13 cellular contexts compared by ENCODE assay signal in genomic region chr2:45974056-45974455, GRCh38.
DNase-seq lines count a peak whose midpoint lies in the region; ATAC-seq lines count a peak whose summit lies in the region.
"Had no signal": no experiment of that assay in that cellular context is flagged by ENCODE, and none has a peak within 500 bp of the region (broad histone marks: within the 10 kb centered on the region; RNA-seq: fewer than 3 reads in every experiment).

No MANE protein-coding gene starts in this region.

- H2AFZ ChIP-seq in Karpas-422 (ENCODE audit: low read length) = no peak overlapping the region

- H3K36me3 ChIP-seq in Karpas-422 (ENCODE audit: insufficient read depth, low read length) = no peaks in the 10 kb centered on the region
- H3K36me3 ChIP-seq: sigmoid colon had no signal

- ATAC-seq in GM21723 (IDR thresholded peaks at IDR 0.05; ENCODE audit: unreplicated experiment) (peak; percentile 86), HG03135 (IDR thresholded peaks at IDR 0.05; ENCODE audit: unreplicated experiment) (peak; percentile 83)
- ATAC-seq: natural killer cell had no signal

- peaks cover 76% of the 10 kb centered on the region for H3K79me2 ChIP-seq in Karpas-422 (ENCODE audit: low read length)

- H3K27me3 ChIP-seq in Karpas-422 (ENCODE audit: low read length) = no peaks in the 10 kb centered on the region
- H3K27me3 ChIP-seq: sigmoid colon, testis had no signal

- H3K4me3 ChIP-seq in Karpas-422 (ENCODE audit: low read length) = no peak overlapping the region
- H3K4me3 ChIP-seq: sigmoid colon, testis had no signal

- H4K20me1 ChIP-seq in Karpas-422 (ENCODE audit: insufficient read depth, low read depth, low read length) = no peaks in the 10 kb centered on the region

- H3K4me2 ChIP-seq in Karpas-422 (ENCODE audit: low read depth, low read length, poor library complexity, severe bottlenecking) = no peak overlapping the region

- no peak overlapping the region for H3K27ac ChIP-seq in Karpas-422 (ENCODE audit: low read length)
- H3K27ac ChIP-seq: 22Rv1, sigmoid colon, testis had no signal

- DNase-seq in activated CD8-positive, alpha-beta memory T cell treated with anti-CD3 and anti-CD28 coated beads for 24 hours = peak; percentile 9
- DNase-seq in activated CD8-positive, alpha-beta memory T cell treated with anti-CD3 and anti-CD28 coated beads, Interleukin-2, amount 50 U/mL, for 48 hours = no peak
- DNase-seq in ureter (ENCODE audit: low spot score) (peak; percentile 27), Karpas-422 (no peak), NCI-H1417 (lab: John Stamatoyannopoulos, UW) (no peak)
- DNase-seq in effector CD4-positive, alpha-beta T cell = no peak
- DNase-seq: amniotic stem cell, natural killer cell, sigmoid colon, testis had no signal

- peaks cover 5% of the 10 kb centered on the region; the same call in 1 of the 2 replicates for H3K4me1 ChIP-seq in Karpas-422 (ENCODE audit: low read length)

- no peak overlapping the region for H3K9ac ChIP-seq in Karpas-422 (ENCODE audit: low read length)

- H3K9me3 ChIP-seq in Karpas-422 (ENCODE audit: low read length) = no peaks in the 10 kb centered on the region
- H3K9me3 ChIP-seq: sigmoid colon, testis had no signal

- H3K9me2 ChIP-seq in Karpas-422 (replicated peaks; ENCODE audit: insufficient read depth, low read length) = no peaks in the 10 kb centered on the region

Comparison
In these comparisons a context has a peak if more than half of its experiments do, and no peak if none do; other contexts are left out.
1. DNase-seq: peak in activated CD8-positive, alpha-beta memory T cell treated with anti-CD3 and anti-CD28 coated beads for 24 hours (single experiment) and ureter (single experiment); none in activated CD8-positive, alpha-beta memory T cell treated with anti-CD3 and anti-CD28 coated beads, Interleukin-2, amount 50 U/mL, for 48 hours (single experiment), effector CD4-positive, alpha-beta T cell (single experiment), Karpas-422 (single experiment) and NCI-H1417 (0 of 3).